1 cellular context compared by ENCODE assay signal in the genomic region with DNA sequence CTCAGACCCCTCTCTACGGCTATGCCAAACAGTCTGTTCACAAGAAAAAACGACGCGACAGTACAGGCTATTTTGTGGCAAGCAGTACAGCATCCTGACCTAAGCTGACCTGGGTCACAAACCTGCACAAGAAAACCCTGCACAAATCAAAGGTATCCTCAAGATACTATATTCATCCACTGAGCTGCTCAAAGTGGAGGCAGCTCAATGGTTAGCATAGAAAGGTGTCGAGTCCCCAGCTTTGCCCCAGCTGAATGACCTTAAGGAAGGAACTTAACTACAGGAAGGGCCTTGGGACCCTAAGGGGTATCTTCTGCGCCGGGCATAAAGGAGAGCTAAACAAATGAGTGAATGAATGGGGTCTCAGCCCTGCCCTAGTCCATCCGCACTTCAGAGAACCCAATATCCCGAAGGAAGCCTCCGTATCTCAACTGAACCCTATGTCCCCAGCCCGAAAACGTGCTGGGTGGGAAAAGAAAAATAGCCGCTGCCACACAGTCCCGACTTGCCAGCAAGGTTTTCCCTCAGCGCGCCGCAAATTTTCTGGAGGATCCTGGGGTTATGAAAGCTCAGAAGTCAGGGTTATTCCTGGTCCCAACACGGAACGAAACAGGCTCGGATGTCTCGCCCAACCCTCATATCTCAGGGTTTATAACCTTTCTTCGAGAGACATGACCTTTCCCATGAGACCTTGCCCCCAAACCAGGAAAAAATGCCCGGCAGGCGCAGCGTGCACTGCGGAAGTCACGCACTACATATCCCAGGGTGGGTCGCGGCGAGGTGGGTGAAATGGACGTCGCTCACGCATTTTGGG.
A peak's percentile ranks its signal among the peaks of the same experiment; 100 is the strongest.
TF ChIP-seq lines count a peak whose summit lies in the region.

A gene with protein sequence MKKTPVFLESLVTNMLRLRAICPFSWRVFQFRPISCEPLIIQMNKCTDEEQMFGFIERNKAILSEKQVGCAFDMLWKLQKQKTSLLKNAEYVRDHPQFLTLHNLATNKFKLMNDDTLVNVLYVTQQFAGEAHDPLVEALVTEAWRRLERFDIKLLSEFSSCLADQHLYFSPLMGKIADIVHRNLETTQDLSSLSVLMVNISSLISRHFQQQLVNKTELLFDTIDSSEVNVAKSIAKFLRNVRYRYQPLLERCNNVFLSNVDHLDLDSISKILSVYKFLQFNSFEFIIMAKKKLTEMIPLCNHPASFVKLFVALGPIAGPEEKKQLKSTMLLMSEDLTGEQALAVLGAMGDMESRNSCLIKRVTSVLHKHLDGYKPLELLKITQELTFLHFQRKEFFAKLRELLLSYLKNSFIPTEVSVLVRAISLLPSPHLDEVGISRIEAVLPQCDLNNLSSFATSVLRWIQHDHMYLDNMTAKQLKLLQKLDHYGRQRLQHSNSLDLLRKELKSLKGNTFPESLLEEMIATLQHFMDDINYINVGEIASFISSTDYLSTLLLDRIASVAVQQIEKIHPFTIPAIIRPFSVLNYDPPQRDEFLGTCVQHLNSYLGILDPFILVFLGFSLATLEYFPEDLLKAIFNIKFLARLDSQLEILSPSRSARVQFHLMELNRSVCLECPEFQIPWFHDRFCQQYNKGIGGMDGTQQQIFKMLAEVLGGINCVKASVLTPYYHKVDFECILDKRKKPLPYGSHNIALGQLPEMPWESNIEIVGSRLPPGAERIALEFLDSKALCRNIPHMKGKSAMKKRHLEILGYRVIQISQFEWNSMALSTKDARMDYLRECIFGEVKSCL (minus strand): TSS at position 706 of the 814 bp plus-strand sequence. CDS start 1,836 bp downstream, outside the sequence.

TF ChIP-seq in HepG2, 621 proteins besides CTCF, POLR2A, EP300 and RAD21 (continued from another document and continues in another):
- TF ChIP-seq, protein P1, sequence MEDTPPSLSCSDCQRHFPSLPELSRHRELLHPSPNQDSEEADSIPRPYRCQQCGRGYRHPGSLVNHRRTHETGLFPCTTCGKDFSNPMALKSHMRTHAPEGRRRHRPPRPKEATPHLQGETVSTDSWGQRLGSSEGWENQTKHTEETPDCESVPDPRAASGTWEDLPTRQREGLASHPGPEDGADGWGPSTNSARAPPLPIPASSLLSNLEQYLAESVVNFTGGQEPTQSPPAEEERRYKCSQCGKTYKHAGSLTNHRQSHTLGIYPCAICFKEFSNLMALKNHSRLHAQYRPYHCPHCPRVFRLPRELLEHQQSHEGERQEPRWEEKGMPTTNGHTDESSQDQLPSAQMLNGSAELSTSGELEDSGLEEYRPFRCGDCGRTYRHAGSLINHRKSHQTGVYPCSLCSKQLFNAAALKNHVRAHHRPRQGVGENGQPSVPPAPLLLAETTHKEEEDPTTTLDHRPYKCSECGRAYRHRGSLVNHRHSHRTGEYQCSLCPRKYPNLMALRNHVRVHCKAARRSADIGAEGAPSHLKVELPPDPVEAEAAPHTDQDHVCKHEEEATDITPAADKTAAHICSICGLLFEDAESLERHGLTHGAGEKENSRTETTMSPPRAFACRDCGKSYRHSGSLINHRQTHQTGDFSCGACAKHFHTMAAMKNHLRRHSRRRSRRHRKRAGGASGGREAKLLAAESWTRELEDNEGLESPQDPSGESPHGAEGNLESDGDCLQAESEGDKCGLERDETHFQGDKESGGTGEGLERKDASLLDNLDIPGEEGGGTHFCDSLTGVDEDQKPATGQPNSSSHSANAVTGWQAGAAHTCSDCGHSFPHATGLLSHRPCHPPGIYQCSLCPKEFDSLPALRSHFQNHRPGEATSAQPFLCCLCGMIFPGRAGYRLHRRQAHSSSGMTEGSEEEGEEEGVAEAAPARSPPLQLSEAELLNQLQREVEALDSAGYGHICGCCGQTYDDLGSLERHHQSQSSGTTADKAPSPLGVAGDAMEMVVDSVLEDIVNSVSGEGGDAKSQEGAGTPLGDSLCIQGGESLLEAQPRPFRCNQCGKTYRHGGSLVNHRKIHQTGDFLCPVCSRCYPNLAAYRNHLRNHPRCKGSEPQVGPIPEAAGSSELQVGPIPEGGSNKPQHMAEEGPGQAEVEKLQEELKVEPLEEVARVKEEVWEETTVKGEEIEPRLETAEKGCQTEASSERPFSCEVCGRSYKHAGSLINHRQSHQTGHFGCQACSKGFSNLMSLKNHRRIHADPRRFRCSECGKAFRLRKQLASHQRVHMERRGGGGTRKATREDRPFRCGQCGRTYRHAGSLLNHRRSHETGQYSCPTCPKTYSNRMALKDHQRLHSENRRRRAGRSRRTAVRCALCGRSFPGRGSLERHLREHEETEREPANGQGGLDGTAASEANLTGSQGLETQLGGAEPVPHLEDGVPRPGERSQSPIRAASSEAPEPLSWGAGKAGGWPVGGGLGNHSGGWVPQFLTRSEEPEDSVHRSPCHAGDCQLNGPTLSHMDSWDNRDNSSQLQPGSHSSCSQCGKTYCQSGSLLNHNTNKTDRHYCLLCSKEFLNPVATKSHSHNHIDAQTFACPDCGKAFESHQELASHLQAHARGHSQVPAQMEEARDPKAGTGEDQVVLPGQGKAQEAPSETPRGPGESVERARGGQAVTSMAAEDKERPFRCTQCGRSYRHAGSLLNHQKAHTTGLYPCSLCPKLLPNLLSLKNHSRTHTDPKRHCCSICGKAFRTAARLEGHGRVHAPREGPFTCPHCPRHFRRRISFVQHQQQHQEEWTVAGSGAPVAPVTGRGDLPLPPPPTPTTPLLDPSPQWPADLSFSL (CRISPR knock-in tag; IDR thresholded peaks at IDR 0.05) = no peak
- TF ChIP-seq SOX5 (CRISPR knock-in tag; IDR thresholded peaks at IDR 0.05; ENCODE audit: borderline replicate concordance) = peak; percentile 83
- TF ChIP-seq, protein P2, sequence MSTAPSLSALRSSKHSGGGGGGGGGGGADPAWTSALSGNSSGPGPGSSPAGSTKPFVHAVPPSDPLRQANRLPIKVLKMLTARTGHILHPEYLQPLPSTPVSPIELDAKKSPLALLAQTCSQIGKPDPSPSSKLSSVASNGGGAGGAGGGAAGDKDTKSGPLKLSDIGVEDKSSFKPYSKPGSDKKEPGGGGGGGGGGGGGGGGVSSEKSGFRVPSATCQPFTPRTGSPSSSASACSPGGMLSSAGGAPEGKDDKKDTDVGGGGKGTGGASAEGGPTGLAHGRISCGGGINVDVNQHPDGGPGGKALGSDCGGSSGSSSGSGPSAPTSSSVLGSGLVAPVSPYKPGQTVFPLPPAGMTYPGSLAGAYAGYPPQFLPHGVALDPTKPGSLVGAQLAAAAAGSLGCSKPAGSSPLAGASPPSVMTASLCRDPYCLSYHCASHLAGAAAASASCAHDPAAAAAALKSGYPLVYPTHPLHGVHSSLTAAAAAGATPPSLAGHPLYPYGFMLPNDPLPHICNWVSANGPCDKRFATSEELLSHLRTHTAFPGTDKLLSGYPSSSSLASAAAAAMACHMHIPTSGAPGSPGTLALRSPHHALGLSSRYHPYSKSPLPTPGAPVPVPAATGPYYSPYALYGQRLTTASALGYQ (CRISPR knock-in tag; IDR thresholded peaks at IDR 0.05) = peak; percentile 91
- TF ChIP-seq, protein P3, sequence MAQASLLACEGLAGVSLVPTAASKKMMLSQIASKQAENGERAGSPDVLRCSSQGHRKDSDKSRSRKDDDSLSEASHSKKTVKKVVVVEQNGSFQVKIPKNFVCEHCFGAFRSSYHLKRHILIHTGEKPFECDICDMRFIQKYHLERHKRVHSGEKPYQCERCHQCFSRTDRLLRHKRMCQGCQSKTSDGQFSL (CRISPR knock-in tag; IDR thresholded peaks at IDR 0.05) = peak; percentile 68
- TF ChIP-seq PAX8 (CRISPR knock-in tag; IDR thresholded peaks at IDR 0.05; ENCODE audit: borderline replicate concordance) = no peak
- peak; percentile 63; the same call in 1 of the 2 replicates for TF ChIP-seq ZNF556 (CRISPR knock-in tag; IDR thresholded peaks at IDR 0.05; ENCODE audit: borderline replicate concordance)
- TF ChIP-seq GATAD2A (CRISPR knock-in tag; IDR thresholded peaks at IDR 0.05) = peak; percentile 84
- no peak for TF ChIP-seq ZFP41 (CRISPR knock-in tag; IDR thresholded peaks at IDR 0.05; ENCODE audit: borderline replicate concordance)
- TF ChIP-seq ZFP36L2 (CRISPR knock-in tag; IDR thresholded peaks at IDR 0.05) = no peak
- no peak for TF ChIP-seq ZFYVE20 (CRISPR knock-in tag; IDR thresholded peaks at IDR 0.05; ENCODE audit: borderline replicate concordance, low read depth)
- no peak for TF ChIP-seq SP5 (CRISPR knock-in tag; IDR thresholded peaks at IDR 0.05; ENCODE audit: borderline replicate concordance, low read depth)
- peak; percentile 83 for TF ChIP-seq YEATS4 (CRISPR knock-in tag; IDR thresholded peaks at IDR 0.05; ENCODE audit: borderline replicate concordance)
- TF ChIP-seq, protein P4, sequence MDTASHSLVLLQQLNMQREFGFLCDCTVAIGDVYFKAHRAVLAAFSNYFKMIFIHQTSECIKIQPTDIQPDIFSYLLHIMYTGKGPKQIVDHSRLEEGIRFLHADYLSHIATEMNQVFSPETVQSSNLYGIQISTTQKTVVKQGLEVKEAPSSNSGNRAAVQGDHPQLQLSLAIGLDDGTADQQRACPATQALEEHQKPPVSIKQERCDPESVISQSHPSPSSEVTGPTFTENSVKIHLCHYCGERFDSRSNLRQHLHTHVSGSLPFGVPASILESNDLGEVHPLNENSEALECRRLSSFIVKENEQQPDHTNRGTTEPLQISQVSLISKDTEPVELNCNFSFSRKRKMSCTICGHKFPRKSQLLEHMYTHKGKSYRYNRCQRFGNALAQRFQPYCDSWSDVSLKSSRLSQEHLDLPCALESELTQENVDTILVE (CRISPR knock-in tag; IDR thresholded peaks at IDR 0.05) = peak; percentile 92
- no peak for TF ChIP-seq PLRG1 (conservative IDR thresholded peaks at IDR 0.05)
- peak; percentile 98 for TF ChIP-seq HOXA3 (CRISPR knock-in tag; IDR thresholded peaks at IDR 0.05)
- TF ChIP-seq, protein P5, sequence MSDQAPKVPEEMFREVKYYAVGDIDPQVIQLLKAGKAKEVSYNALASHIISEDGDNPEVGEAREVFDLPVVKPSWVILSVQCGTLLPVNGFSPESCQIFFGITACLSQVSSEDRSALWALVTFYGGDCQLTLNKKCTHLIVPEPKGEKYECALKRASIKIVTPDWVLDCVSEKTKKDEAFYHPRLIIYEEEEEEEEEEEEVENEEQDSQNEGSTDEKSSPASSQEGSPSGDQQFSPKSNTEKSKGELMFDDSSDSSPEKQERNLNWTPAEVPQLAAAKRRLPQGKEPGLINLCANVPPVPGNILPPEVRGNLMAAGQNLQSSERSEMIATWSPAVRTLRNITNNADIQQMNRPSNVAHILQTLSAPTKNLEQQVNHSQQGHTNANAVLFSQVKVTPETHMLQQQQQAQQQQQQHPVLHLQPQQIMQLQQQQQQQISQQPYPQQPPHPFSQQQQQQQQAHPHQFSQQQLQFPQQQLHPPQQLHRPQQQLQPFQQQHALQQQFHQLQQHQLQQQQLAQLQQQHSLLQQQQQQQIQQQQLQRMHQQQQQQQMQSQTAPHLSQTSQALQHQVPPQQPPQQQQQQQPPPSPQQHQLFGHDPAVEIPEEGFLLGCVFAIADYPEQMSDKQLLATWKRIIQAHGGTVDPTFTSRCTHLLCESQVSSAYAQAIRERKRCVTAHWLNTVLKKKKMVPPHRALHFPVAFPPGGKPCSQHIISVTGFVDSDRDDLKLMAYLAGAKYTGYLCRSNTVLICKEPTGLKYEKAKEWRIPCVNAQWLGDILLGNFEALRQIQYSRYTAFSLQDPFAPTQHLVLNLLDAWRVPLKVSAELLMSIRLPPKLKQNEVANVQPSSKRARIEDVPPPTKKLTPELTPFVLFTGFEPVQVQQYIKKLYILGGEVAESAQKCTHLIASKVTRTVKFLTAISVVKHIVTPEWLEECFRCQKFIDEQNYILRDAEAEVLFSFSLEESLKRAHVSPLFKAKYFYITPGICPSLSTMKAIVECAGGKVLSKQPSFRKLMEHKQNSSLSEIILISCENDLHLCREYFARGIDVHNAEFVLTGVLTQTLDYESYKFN (CRISPR knock-in tag; conservative IDR thresholded peaks at IDR 0.05) = peak; percentile 65
- TF ChIP-seq ZNF619 (CRISPR knock-in tag; IDR thresholded peaks at IDR 0.05) = no peak
- no peak for TF ChIP-seq ZNF816 (CRISPR knock-in tag; IDR thresholded peaks at IDR 0.05; ENCODE audit: borderline replicate concordance)
- no peak for TF ChIP-seq TCF7 (IDR thresholded peaks at IDR 0.05; ENCODE audit: low read depth)
- peak; percentile 83 for TF ChIP-seq FOXC1 (CRISPR knock-in tag; IDR thresholded peaks at IDR 0.05; ENCODE audit: borderline replicate concordance)
- TF ChIP-seq ZFP82 (CRISPR knock-in tag; IDR thresholded peaks at IDR 0.05; ENCODE audit: borderline replicate concordance) = no peak
- no peak for TF ChIP-seq ZNF33B (CRISPR knock-in tag; IDR thresholded peaks at IDR 0.05)
- no peak for TF ChIP-seq ZNF251 (CRISPR knock-in tag; IDR thresholded peaks at IDR 0.05)
- no peak for TF ChIP-seq XBP1 (CRISPR knock-in tag; IDR thresholded peaks at IDR 0.05)
- TF ChIP-seq ONECUT2 (CRISPR knock-in tag; IDR thresholded peaks at IDR 0.05) = 0 out of 2 replicates have a peak, but pooled peaks have one; percentile 22
- TF ChIP-seq, protein P6, sequence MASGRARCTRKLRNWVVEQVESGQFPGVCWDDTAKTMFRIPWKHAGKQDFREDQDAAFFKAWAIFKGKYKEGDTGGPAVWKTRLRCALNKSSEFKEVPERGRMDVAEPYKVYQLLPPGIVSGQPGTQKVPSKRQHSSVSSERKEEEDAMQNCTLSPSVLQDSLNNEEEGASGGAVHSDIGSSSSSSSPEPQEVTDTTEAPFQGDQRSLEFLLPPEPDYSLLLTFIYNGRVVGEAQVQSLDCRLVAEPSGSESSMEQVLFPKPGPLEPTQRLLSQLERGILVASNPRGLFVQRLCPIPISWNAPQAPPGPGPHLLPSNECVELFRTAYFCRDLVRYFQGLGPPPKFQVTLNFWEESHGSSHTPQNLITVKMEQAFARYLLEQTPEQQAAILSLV (CRISPR knock-in tag; IDR thresholded peaks at IDR 0.05; ENCODE audit: borderline replicate concordance) = peak; percentile 86
- peak; percentile 57; the same call in 1 of the 2 replicates for TF ChIP-seq MTA1 (CRISPR knock-in tag; IDR thresholded peaks at IDR 0.05; ENCODE audit: borderline replicate concordance)
- TF ChIP-seq, protein P7, sequence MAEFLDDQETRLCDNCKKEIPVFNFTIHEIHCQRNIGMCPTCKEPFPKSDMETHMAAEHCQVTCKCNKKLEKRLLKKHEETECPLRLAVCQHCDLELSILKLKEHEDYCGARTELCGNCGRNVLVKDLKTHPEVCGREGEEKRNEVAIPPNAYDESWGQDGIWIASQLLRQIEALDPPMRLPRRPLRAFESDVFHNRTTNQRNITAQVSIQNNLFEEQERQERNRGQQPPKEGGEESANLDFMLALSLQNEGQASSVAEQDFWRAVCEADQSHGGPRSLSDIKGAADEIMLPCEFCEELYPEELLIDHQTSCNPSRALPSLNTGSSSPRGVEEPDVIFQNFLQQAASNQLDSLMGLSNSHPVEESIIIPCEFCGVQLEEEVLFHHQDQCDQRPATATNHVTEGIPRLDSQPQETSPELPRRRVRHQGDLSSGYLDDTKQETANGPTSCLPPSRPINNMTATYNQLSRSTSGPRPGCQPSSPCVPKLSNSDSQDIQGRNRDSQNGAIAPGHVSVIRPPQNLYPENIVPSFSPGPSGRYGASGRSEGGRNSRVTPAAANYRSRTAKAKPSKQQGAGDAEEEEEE (CRISPR knock-in tag; IDR thresholded peaks at IDR 0.05; ENCODE audit: borderline replicate concordance) = no peak
- peak; percentile 91; the same call in 1 of the 2 replicates for TF ChIP-seq ZZZ3 (CRISPR knock-in tag; IDR thresholded peaks at IDR 0.05; ENCODE audit: borderline replicate concordance)
- TF ChIP-seq ZNF30 (CRISPR knock-in tag; IDR thresholded peaks at IDR 0.05) = no peak; the same call in 1 of the 2 replicates
- peak; percentile 95 for TF ChIP-seq MIER3 (CRISPR knock-in tag; IDR thresholded peaks at IDR 0.05; ENCODE audit: borderline replicate concordance)
- TF ChIP-seq, protein P8, sequence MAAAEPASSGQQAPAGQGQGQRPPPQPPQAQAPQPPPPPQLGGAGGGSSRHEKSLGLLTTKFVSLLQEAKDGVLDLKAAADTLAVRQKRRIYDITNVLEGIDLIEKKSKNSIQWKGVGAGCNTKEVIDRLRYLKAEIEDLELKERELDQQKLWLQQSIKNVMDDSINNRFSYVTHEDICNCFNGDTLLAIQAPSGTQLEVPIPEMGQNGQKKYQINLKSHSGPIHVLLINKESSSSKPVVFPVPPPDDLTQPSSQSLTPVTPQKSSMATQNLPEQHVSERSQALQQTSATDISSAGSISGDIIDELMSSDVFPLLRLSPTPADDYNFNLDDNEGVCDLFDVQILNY (CRISPR knock-in tag; conservative IDR thresholded peaks at IDR 0.05) = no peak
- TF ChIP-seq ZSCAN20 (CRISPR knock-in tag; IDR thresholded peaks at IDR 0.05; ENCODE audit: borderline replicate concordance) = peak; percentile 73; the same call in 1 of the 2 replicates
